24 cellular contexts compared by ENCODE assay signal in the genomic region with DNA sequence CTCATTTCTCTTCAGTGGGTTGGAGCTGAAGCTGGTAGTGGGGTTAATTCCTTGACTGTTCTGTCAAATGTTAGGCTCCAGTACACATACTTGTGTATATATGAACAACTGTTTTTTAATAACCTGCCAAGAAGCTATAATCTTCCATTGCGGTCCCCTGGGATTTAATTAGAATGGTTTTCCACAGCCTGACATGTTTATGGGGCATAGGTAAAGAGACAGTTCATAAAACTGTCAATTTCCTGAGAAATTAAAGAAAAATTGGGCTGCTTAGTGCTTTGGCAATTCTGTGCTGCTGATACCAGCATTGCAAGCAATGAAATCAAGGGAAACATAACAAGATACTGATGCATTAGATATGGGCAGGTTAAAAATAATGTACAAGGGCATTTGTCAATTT.
"Had no signal": no experiment of that assay in that cellular context is flagged by ENCODE, and none has a peak within 500 bp of the region (broad histone marks: within the 10 kb centered on the region; RNA-seq: fewer than 3 reads in every experiment).

No MANE protein-coding gene starts in this region.

- H3K27ac ChIP-seq: epithelial cell of prostate, gastrocnemius medialis, neutrophil, pancreas, right lobe of liver, suprapubic skin, transverse colon, upper lobe of right lung, uterus had no signal

- H3K36me3 ChIP-seq: gastrocnemius medialis, neutrophil, pancreas, right lobe of liver, suprapubic skin, transverse colon, upper lobe of right lung, uterus had no signal

- H3K4me1 ChIP-seq: gastrocnemius medialis, pancreas, right lobe of liver, suprapubic skin, transverse colon, upper lobe of right lung, uterus had no signal

- H3K4me3 ChIP-seq: gastrocnemius medialis, lung, pancreas, right lobe of liver, suprapubic skin, transverse colon, upper lobe of right lung, uterus had no signal

- ATAC-seq: esophagus mucosa; gastrocnemius medialis; left lobe of liver; natural killer cell treated with Interleukin-12 subunit alpha and Interleukin-12 subunit beta and Interleukin-15 and Interleukin-18, amount 100 ng/mL, for 72 hours; pancreas; right lobe of liver; stimulated activated naive CD8-positive, alpha-beta T cell treated with anti-CD3 and anti-CD28 coated beads, Interleukin-15, amount 100 ng/mL, for 72 hours; upper lobe of right lung had no signal

- H3K9me3 ChIP-seq: gastrocnemius medialis, neutrophil, pancreas, right lobe of liver, suprapubic skin, transverse colon, upper lobe of right lung, uterus had no signal

- DNase-seq: effector CD8-positive, alpha-beta T cell; endodermal cell; foreskin fibroblast; gastrocnemius medialis; head of caudate nucleus; naive B cell; pancreas; retina; right lobe of liver; small intestine; stimulated activated CD4-positive, alpha-beta T cell treated with anti-CD3 and anti-CD28 coated beads, Interleukin-15, amount 100 ng/mL, for 24 hours; stimulated activated CD4-positive, alpha-beta T cell treated with anti-CD3 and anti-CD28 coated beads, Interleukin-2, amount 100 ng/mL, for 48 hours; stimulated activated naive CD4-positive, alpha-beta T cell; stimulated activated naive CD8-positive, alpha-beta T cell treated with anti-CD3 and anti-CD28 coated beads, Interleukin-15, amount 100 ng/mL, for 72 hours; transverse colon; upper lobe of right lung; uterus had no signal
